In genomic region chr2:138090330-138090729, GRCh38 we compare ENCODE assay signal across 8 cellular contexts.
A peak's percentile ranks its signal among the peaks of the same experiment; 100 is the strongest.
DNase-seq lines count a peak whose midpoint lies in the region; ATAC-seq, FAIRE-seq and TF ChIP-seq lines count a peak whose summit lies in the region.

No MANE protein-coding gene starts in this region.

- DNase-seq in GM13977 (ENCODE audit: low spot score) = peak; percentile 37
- peak; percentile 25 for DNase-seq in HFF-Myc (ENCODE audit: extremely low read depth, low read depth)
- peak; percentile 72 for DNase-seq in NCI-H146 (lab: John Stamatoyannopoulos, UW)
- peak; percentile 28 for DNase-seq in astrocyte (ENCODE audit: low read depth)
- DNase-seq in activated naive CD8-positive, alpha-beta T cell treated with anti-CD3 and anti-CD28 coated beads, Interleukin-2, amount 50 U/mL, for 24 hours = no peak
- DNase-seq in NCI-H128 (lab: John Stamatoyannopoulos, UW; ENCODE audit: unreplicated experiment) = no peak
- DNase-seq in neuronal stem cell (ENCODE audit: low spot score) = no peak

- H3K27me3 ChIP-seq in astrocyte (ENCODE audit: insufficient read depth, low read length) (no peaks in the 10 kb centered on the region), liver (ENCODE audit: control insufficient read depth in 4 of 4, insufficient read depth in 4 of 4, low read length in 3 of 4) (no peaks in the 10 kb centered on the region), neuronal stem cell (ENCODE audit: control insufficient read depth in 3 of 3, insufficient read depth in 3 of 3, low read depth in 1 of 3, low read length in 3 of 3) (no peaks in the 10 kb centered on the region)

- H3K36me3 ChIP-seq in astrocyte (ENCODE audit: insufficient read depth, low read length) (no peaks in the 10 kb centered on the region), liver (ENCODE audit: control insufficient read depth in 4 of 4, insufficient read depth in 3 of 4, low read depth in 1 of 4, low read length in 3 of 4) (no peaks in the 10 kb centered on the region), neuronal stem cell (replicated peaks in 1 of 2; ENCODE audit: control insufficient read depth in 2 of 2, insufficient read depth in 2 of 2, low read length in 2 of 2) (no peaks in the 10 kb centered on the region)

- no peak for ATAC-seq in activated naive CD8-positive, alpha-beta T cell treated with anti-CD3 and anti-CD28 coated beads, Interleukin-2, amount 50 U/mL, for 24 hours

- H2BK15ac ChIP-seq in neuronal stem cell (ENCODE audit: low read length) = no peak overlapping the region

- peak; percentile 72 for FAIRE-seq in astrocyte (lab: Jason Lieb, UNC)

- H3K9me3 Mint-ChIP-seq in astrocyte (ENCODE audit: unreplicated experiment) = peaks cover 3% of the 10 kb centered on the region
- H3K9me3 Mint-ChIP-seq in activated naive CD8-positive, alpha-beta T cell treated with anti-CD3 and anti-CD28 coated beads, Interleukin-2, amount 50 U/mL, for 24 hours = no peaks in the 10 kb centered on the region

- no peak overlapping the region for H4K91ac ChIP-seq in neuronal stem cell (ENCODE audit: low read depth, low read length, poor library complexity)

- H2BK5ac ChIP-seq in neuronal stem cell (ENCODE audit: low read length) = no peak overlapping the region

- H2AFZ ChIP-seq in astrocyte (ENCODE audit: low read depth, low read length) = no peak overlapping the region
- no peak overlapping the region for H2AFZ ChIP-seq in neuronal stem cell (ENCODE audit: low read length)

- H3K27me3 Mint-ChIP-seq in astrocyte (ENCODE audit: low read depth, unreplicated experiment) = no peaks in the 10 kb centered on the region
- H3K27me3 Mint-ChIP-seq in activated naive CD8-positive, alpha-beta T cell treated with anti-CD3 and anti-CD28 coated beads, Interleukin-2, amount 50 U/mL, for 24 hours = peaks cover 2% of the 10 kb centered on the region

- H3K4me2 ChIP-seq in astrocyte (ENCODE audit: low read length) (no peak overlapping the region), neuronal stem cell (ENCODE audit: insufficient read depth, low read length, poor library complexity, severe bottlenecking) (no peak overlapping the region)

- WGBS in liver = 86% methylated on average over 1 of the region's 1 CpG
- WGBS in neuronal stem cell (ENCODE audit: extremely low coverage in 2 of 2, insufficient read length in 2 of 2, insufficient replicate concordance in 1 of 2), 2 donors = no CpG with 5 or more reads among the region's 1 CpG

- no peak overlapping the region for H3K27ac ChIP-seq in astrocyte (ENCODE audit: low read depth, low read length)
- H3K27ac ChIP-seq in liver (ENCODE audit: low read depth in 1 of 2, low read length in 2 of 2) = no peak overlapping the region
- H3K27ac ChIP-seq in neuronal stem cell (replicated peaks; ENCODE audit: low read length) = no peak overlapping the region

- peak; percentile 97 to 98 for TF ChIP-seq RAD21 in liver (IDR thresholded peaks at IDR 0.05)

- H4K8ac ChIP-seq in neuronal stem cell (ENCODE audit: low read depth, low read length) = no peak overlapping the region

- no peaks in the 10 kb centered on the region for H3K79me2 ChIP-seq in astrocyte (ENCODE audit: insufficient read depth, low read length)

- H3K36me3 Mint-ChIP-seq in astrocyte (ENCODE audit: low read depth, unreplicated experiment) = no peaks in the 10 kb centered on the region
- no peaks in the 10 kb centered on the region for H3K36me3 Mint-ChIP-seq in activated naive CD8-positive, alpha-beta T cell treated with anti-CD3 and anti-CD28 coated beads, Interleukin-2, amount 50 U/mL, for 24 hours (ENCODE audit: low read depth)

- H3K4me1 ChIP-seq in astrocyte (ENCODE audit: insufficient read depth, low read length) (no peaks in the 10 kb centered on the region), liver (ENCODE audit: control insufficient read depth in 4 of 4, insufficient read depth in 4 of 4, low read length in 3 of 4) (peaks cover 0 to 6% (median 2%) of the 10 kb centered on the region in 4 donors), neuronal stem cell (ENCODE audit: control insufficient read depth in 2 of 2, insufficient read depth in 1 of 2, low read depth in 1 of 2, low read length in 2 of 2) (peaks cover 5% of the 10 kb centered on the region in 2 donors)

- TF ChIP-seq CTCF in GM13977 (IDR thresholded peaks at IDR 0.05; ENCODE audit: extremely low read depth, insufficient read depth, missing control alignments) (peak; percentile 45), HFF-Myc (IDR thresholded peaks at IDR 0.05; ENCODE audit: low read depth, low read length, missing control alignments) (peak; percentile 64), astrocyte (IDR thresholded peaks at IDR 0.05; ENCODE audit: insufficient read depth, low read depth, low read length) (peak; percentile 85), liver (IDR thresholded peaks at IDR 0.05; ENCODE audit: low read depth, low read length, missing input control) (peak; percentile 73)

- no peak overlapping the region for H3K23ac ChIP-seq in neuronal stem cell (ENCODE audit: low read depth, low read length, poor library complexity)

- no peak overlapping the region for H2BK120ac ChIP-seq in neuronal stem cell (ENCODE audit: low read depth, low read length)

- H3K4me3 Mint-ChIP-seq in astrocyte (ENCODE audit: unreplicated experiment) = no peak overlapping the region
- no peak overlapping the region for H3K4me3 Mint-ChIP-seq in activated naive CD8-positive, alpha-beta T cell treated with anti-CD3 and anti-CD28 coated beads, Interleukin-2, amount 50 U/mL, for 24 hours

- H3K27ac Mint-ChIP-seq in astrocyte (ENCODE audit: unreplicated experiment) = no peak overlapping the region
- H3K27ac Mint-ChIP-seq in activated naive CD8-positive, alpha-beta T cell treated with anti-CD3 and anti-CD28 coated beads, Interleukin-2, amount 50 U/mL, for 24 hours = no peak overlapping the region

- no peaks in the 10 kb centered on the region for H3K79me1 ChIP-seq in neuronal stem cell (ENCODE audit: low read depth, low read length)

- no peak overlapping the region for H2AK5ac ChIP-seq in neuronal stem cell (ENCODE audit: low read depth, low read length)

- no peak overlapping the region for H3K9ac ChIP-seq in astrocyte (ENCODE audit: low read length)
- no peak overlapping the region for H3K9ac ChIP-seq in liver (ENCODE audit: low read depth in 1 of 2, low read length in 2 of 2)
- no peak overlapping the region for H3K9ac ChIP-seq in neuronal stem cell (ENCODE audit: low read depth, low read length, poor library complexity)

- no peak overlapping the region for H3K4ac ChIP-seq in neuronal stem cell (ENCODE audit: low read length)

- H3K4me1 Mint-ChIP-seq in astrocyte (ENCODE audit: low read depth, unreplicated experiment) = peaks cover 22% of the 10 kb centered on the region
- H3K4me1 Mint-ChIP-seq in activated naive CD8-positive, alpha-beta T cell treated with anti-CD3 and anti-CD28 coated beads, Interleukin-2, amount 50 U/mL, for 24 hours = no peaks in the 10 kb centered on the region

- no peak overlapping the region for H2BK12ac ChIP-seq in neuronal stem cell (ENCODE audit: low read length)

- H3K18ac ChIP-seq in neuronal stem cell (ENCODE audit: low read length) = no peak overlapping the region

- in situ Hi-C loops in GM13977 (cut with MboI; ENCODE audit: low pct_unique_long_range_greater_than_20kb, low sequenced_read_pairs, unreplicated experiment) = loop anchor here (10.0 kb wide), 1 partner anchor 146 kb away; no protein-coding TSS in a partner anchor

- no peaks in the 10 kb centered on the region for H3K9me3 ChIP-seq in astrocyte (ENCODE audit: insufficient read depth, low read depth, low read length)
- H3K9me3 ChIP-seq in liver (ENCODE audit: control insufficient read depth in 4 of 4, low read length in 3 of 4) = no peaks in the 10 kb centered on the region
- no peaks in the 10 kb centered on the region for H3K9me3 ChIP-seq in neuronal stem cell (replicated peaks in 1 of 2; ENCODE audit: control insufficient read depth in 2 of 2, insufficient read depth in 1 of 2, low read depth in 1 of 2, low read length in 2 of 2)

- no peaks in the 10 kb centered on the region for H4K20me1 ChIP-seq in astrocyte (ENCODE audit: insufficient read depth, low read length)

- H3K14ac ChIP-seq in neuronal stem cell (ENCODE audit: low read length) = no peak overlapping the region

- H3K4me3 ChIP-seq in HFF-Myc (replicated peaks; ENCODE audit: low read depth, low read length) = no peak overlapping the region
- H3K4me3 ChIP-seq in astrocyte (ENCODE audit: insufficient read depth, low read depth, low read length) = no peak overlapping the region
- H3K4me3 ChIP-seq in liver (ENCODE audit: low read depth in 1 of 3, low read length in 3 of 3) = no peak overlapping the region
- H3K4me3 ChIP-seq in neuronal stem cell (ENCODE audit: low read length in 2 of 2) = no peak overlapping the region

TF ChIP-seq in liver, 16 proteins besides CTCF, POLR2A, EP300 and RAD21:
- TF ChIP-seq HNF4A (conservative IDR thresholded peaks at IDR 0.05) (peak in 1 of 2 donors; percentile 5), HNF4G (IDR thresholded peaks at IDR 0.05) (no peak), TAF1 (conservative IDR thresholded peaks at IDR 0.05) (no peak), RXRA (IDR thresholded peaks at IDR 0.05) (no peak), FOXA2 (IDR thresholded peaks at IDR 0.05) (no peak), YY1 (IDR thresholded peaks at IDR 0.05) (no peak), EGR1 (IDR thresholded peaks at IDR 0.05; ENCODE audit: low read depth in 2 of 2) (no peak)
- TF ChIP-seq, protein P1, sequence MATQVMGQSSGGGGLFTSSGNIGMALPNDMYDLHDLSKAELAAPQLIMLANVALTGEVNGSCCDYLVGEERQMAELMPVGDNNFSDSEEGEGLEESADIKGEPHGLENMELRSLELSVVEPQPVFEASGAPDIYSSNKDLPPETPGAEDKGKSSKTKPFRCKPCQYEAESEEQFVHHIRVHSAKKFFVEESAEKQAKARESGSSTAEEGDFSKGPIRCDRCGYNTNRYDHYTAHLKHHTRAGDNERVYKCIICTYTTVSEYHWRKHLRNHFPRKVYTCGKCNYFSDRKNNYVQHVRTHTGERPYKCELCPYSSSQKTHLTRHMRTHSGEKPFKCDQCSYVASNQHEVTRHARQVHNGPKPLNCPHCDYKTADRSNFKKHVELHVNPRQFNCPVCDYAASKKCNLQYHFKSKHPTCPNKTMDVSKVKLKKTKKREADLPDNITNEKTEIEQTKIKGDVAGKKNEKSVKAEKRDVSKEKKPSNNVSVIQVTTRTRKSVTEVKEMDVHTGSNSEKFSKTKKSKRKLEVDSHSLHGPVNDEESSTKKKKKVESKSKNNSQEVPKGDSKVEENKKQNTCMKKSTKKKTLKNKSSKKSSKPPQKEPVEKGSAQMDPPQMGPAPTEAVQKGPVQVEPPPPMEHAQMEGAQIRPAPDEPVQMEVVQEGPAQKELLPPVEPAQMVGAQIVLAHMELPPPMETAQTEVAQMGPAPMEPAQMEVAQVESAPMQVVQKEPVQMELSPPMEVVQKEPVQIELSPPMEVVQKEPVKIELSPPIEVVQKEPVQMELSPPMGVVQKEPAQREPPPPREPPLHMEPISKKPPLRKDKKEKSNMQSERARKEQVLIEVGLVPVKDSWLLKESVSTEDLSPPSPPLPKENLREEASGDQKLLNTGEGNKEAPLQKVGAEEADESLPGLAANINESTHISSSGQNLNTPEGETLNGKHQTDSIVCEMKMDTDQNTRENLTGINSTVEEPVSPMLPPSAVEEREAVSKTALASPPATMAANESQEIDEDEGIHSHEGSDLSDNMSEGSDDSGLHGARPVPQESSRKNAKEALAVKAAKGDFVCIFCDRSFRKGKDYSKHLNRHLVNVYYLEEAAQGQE (IDR thresholded peaks at IDR 0.05) = no peak

Comparison
In these comparisons a context has a peak if more than half of its experiments do, and no peak if none do; other contexts are left out.
1. DNase-seq: peak in GM13977 (single experiment), HFF-Myc (single experiment), NCI-H146 (single experiment) and astrocyte (single experiment); none in activated naive CD8-positive, alpha-beta T cell treated with anti-CD3 and anti-CD28 coated beads, Interleukin-2, amount 50 U/mL, for 24 hours (single experiment), NCI-H128 (single experiment) and neuronal stem cell (single experiment).
2. Peak in every context shown above with its lines, with median percentiles within 50 percentile points of each other: CTCF ChIP-seq.